In the genomic region with DNA sequence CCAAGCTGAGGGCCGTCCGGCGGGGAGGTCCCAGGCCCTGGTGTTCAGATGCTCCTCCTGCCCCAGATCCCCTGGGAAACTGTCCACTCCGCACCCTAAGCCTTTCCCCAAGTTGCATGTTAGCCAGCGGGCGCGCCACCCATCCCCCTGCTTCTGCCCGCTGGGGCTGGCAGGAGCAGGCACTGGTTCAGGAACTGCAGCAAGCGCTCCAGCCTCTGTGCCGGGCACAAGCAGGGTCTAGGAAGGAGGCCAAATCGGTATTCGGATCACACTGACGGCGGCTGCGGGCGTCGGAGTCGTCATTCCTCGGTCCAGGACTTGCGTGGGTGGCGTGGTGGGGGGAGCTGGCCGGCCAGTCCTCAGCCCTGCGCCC, we compare ENCODE assay signal across 17 cellular contexts. TPM values are rescaled to one million over a fixed set of nuclear protein-coding genes. Genes with fewer than 3 reads are reported as not detected.
A peak's percentile ranks its signal among the peaks of the same experiment; 100 is the strongest.
DNase-seq lines count a peak whose midpoint lies in the region; ATAC-seq and TF ChIP-seq lines count a peak whose summit lies in the region.
"Had no signal": no experiment of that assay in that cellular context is flagged by ENCODE, and none has a peak within 500 bp of the region (broad histone marks: within the 10 kb centered on the region; RNA-seq: fewer than 3 reads in every experiment).

No MANE protein-coding gene starts in this region.

- no peak for ATAC-seq in activated naive CD8-positive, alpha-beta T cell treated with anti-CD3 and anti-CD28 coated beads, Interleukin-2, amount 10 ng/mL, durations not matched to agents 7 days and 5 days (ENCODE audit: low read depth)
- ATAC-seq in left ventricle myocardium superior (no peak), HG03521 (IDR thresholded peaks at IDR 0.05; ENCODE audit: unreplicated experiment) (no peak), HG03342 (IDR thresholded peaks at IDR 0.05; ENCODE audit: unreplicated experiment) (no peak)
- ATAC-seq: gastroesophageal sphincter; right cardiac atrium; stimulated activated memory B cell treated with anti-CD40 and anti-IgM and Interleukin-4, amounts not matched to agents 10 μg/mL and 1 μg/mL and 100 μg/mL, for 72 hours had no signal

- no peaks in the 10 kb centered on the region for H3K9me3 Mint-ChIP-seq in activated naive CD8-positive, alpha-beta T cell treated with anti-CD3 and anti-CD28 coated beads, Interleukin-2, amount 10 ng/mL, durations not matched to agents 7 days and 5 days
- H3K9me3 Mint-ChIP-seq: activated T-helper 17 cell treated with anti-CD3 and anti-CD28 coated beads, Interleukin-2, amount 50 U/mL, for 72 hours; stimulated activated memory B cell treated with anti-CD40 and anti-IgM and Interleukin-4, amounts not matched to agents 10 μg/mL and 1 μg/mL and 100 μg/mL, for 72 hours had no signal

- 73% methylated on average over 23 of the region's 23 CpGs for WGBS in sigmoid colon, 2 donors

- TF ChIP-seq EP300 in sigmoid colon (IDR thresholded peaks at IDR 0.05), result no peak

- TF ChIP-seq POLR2A in sigmoid colon (IDR thresholded peaks at IDR 0.05), result no peak

- TF ChIP-seq CTCF in sigmoid colon (IDR thresholded peaks at IDR 0.05), result no peak

- H3K36me3 Mint-ChIP-seq in activated naive CD8-positive, alpha-beta T cell treated with anti-CD3 and anti-CD28 coated beads, Interleukin-2, amount 10 ng/mL, durations not matched to agents 7 days and 5 days, result peaks cover 3% of the 10 kb centered on the region
- H3K36me3 Mint-ChIP-seq: stimulated activated memory B cell treated with anti-CD40 and anti-IgM and Interleukin-4, amounts not matched to agents 10 μg/mL and 1 μg/mL and 100 μg/mL, for 72 hours had no signal

- intact Hi-C loops in left ventricle myocardium superior (cut with micrococcal nuclease), result no loop called here
- intact Hi-C loops in sigmoid colon (cut with DNase I), result no loop called here

- no peak overlapping the region for H3K27ac Mint-ChIP-seq in activated naive CD8-positive, alpha-beta T cell treated with anti-CD3 and anti-CD28 coated beads, Interleukin-2, amount 10 ng/mL, durations not matched to agents 7 days and 5 days
- H3K27ac Mint-ChIP-seq: activated T-helper 17 cell treated with anti-CD3 and anti-CD28 coated beads, Interleukin-2, amount 50 U/mL, for 72 hours; stimulated activated memory B cell treated with anti-CD40 and anti-IgM and Interleukin-4, amounts not matched to agents 10 μg/mL and 1 μg/mL and 100 μg/mL, for 72 hours had no signal

- no peaks in the 10 kb centered on the region for H3K27me3 ChIP-seq in sigmoid colon
- no peaks in the 10 kb centered on the region for H3K27me3 ChIP-seq in MG63
- H3K27me3 ChIP-seq: SJSA1 had no signal

- H3K9me3 ChIP-seq in sigmoid colon (no peaks in the 10 kb centered on the region), MG63 (no peaks in the 10 kb centered on the region)
- H3K9me3 ChIP-seq: gastroesophageal sphincter, SJSA1 had no signal

- POLR2A ChIA-PET in activated naive CD8-positive, alpha-beta T cell treated with anti-CD3 and anti-CD28 coated beads, Interleukin-2, amount 10 ng/mL, durations not matched to agents 7 days and 5 days (lab: Charles Lee), result interaction anchor here (3.2 kb wide), 1 partner anchor 29 kb away, joined by 28 read pairs; no protein-coding TSS in a partner anchor

- peaks cover 0 to 27% (median 22%) of the 10 kb centered on the region in 4 donors for H3K4me1 ChIP-seq in sigmoid colon

- no peak overlapping the region for H3K27ac ChIP-seq in sigmoid colon
- H3K27ac ChIP-seq: brain microvascular endothelial cell, gastroesophageal sphincter, SJSA1 had no signal

- H3K36me3 ChIP-seq in sigmoid colon, result peaks cover 0 to 17% (median 0%) of the 10 kb centered on the region in 4 donors
- H3K36me3 ChIP-seq in MG63, result no peaks in the 10 kb centered on the region
- H3K36me3 ChIP-seq: brain microvascular endothelial cell, SJSA1 had no signal

- H3K4me3 ChIP-seq in sigmoid colon (peak overlapping the region in 2 of 4 donors; percentile 5 to 10), MG63 (no peak overlapping the region)
- H3K4me3 ChIP-seq: SJSA1 had no signal

- peak overlapping the region; percentile 83 for H3K4me3 Mint-ChIP-seq in activated naive CD8-positive, alpha-beta T cell treated with anti-CD3 and anti-CD28 coated beads, Interleukin-2, amount 10 ng/mL, durations not matched to agents 7 days and 5 days
- H3K4me3 Mint-ChIP-seq: stimulated activated memory B cell treated with anti-CD40 and anti-IgM and Interleukin-4, amounts not matched to agents 10 μg/mL and 1 μg/mL and 100 μg/mL, for 72 hours had no signal

- peaks cover 8% of the 10 kb centered on the region for H3K27me3 Mint-ChIP-seq in activated naive CD8-positive, alpha-beta T cell treated with anti-CD3 and anti-CD28 coated beads, Interleukin-2, amount 10 ng/mL, durations not matched to agents 7 days and 5 days

- peaks cover 17% of the 10 kb centered on the region for H3K4me1 Mint-ChIP-seq in activated naive CD8-positive, alpha-beta T cell treated with anti-CD3 and anti-CD28 coated beads, Interleukin-2, amount 10 ng/mL, durations not matched to agents 7 days and 5 days

- DNase-seq in C1 segment of cervical spinal cord (lab: John Stamatoyannopoulos, UW) (peak in 8 of 14 donors; percentile 13 to 69 (median 38)), left ventricle myocardium superior (peak; percentile 29), sigmoid colon (peak; percentile 58), NCI-H1092 treated with DMSO at 0.1 percent for 48 hours (lab: John Stamatoyannopoulos, UW) (no peak), MG63 (no peak)
- no peak for DNase-seq in activated naive CD8-positive, alpha-beta T cell treated with anti-CD3 and anti-CD28 coated beads, Interleukin-2, amount 10 ng/mL, durations not matched to agents 7 days and 5 days
- DNase-seq: brain microvascular endothelial cell, DMS79 treated with DMSO at 0.1 percent for 48 hours, NCI-H1105, NCI-H345 had no signal

RNA-seq across cellular contexts. Expression of a gene that starts 53.7 kb away (rescaled TPM):
- 10 to 100 TPM; 63.0 to 67.9 TPM for total RNA-seq in activated naive CD8-positive, alpha-beta T cell treated with anti-CD3 and anti-CD28 coated beads, Interleukin-2, amount 10 ng/mL, durations not matched to agents 7 days and 5 days
- total RNA-seq in left ventricle myocardium superior, result 96.1 TPM
- 100 to 1,000 TPM; 125 to 153 (median 136) TPM for total RNA-seq in sigmoid colon
- 10 to 100 TPM; 29.1 to 54.7 (median 30.0) TPM for polyA plus RNA-seq in sigmoid colon
- total RNA-seq in MG63 (2014; rRNA removed; shearing (Covaris generic); ENCODE audit: low replicate concordance), result 115 and 171 TPM in 2 replicates

Comparison
In these comparisons a context has a peak if more than half of its experiments do, and no peak if none do; other contexts are left out.
1. DNase-seq: peak in C1 segment of cervical spinal cord (8 of 14), left ventricle myocardium superior (single experiment) and sigmoid colon (single experiment); none in activated naive CD8-positive, alpha-beta T cell treated with anti-CD3 and anti-CD28 coated beads, Interleukin-2, amount 10 ng/mL, durations not matched to agents 7 days and 5 days (single experiment), NCI-H1092 treated with DMSO at 0.1 percent for 48 hours (single experiment) and MG63 (single experiment).